ENCODE assay signal across 22 cellular contexts in genomic region chr4:156312261-156312847, GRCh38.
A peak's percentile ranks its signal among the peaks of the same experiment; 100 is the strongest.
DNase-seq lines count a peak whose midpoint lies in the region; ATAC-seq and TF ChIP-seq lines count a peak whose summit lies in the region.
"Had no signal": no experiment of that assay in that cellular context is flagged by ENCODE, and none has a peak within 500 bp of the region (broad histone marks: within the 10 kb centered on the region; RNA-seq: fewer than 3 reads in every experiment).

No MANE protein-coding gene starts in this region.

- H3K9me3 ChIP-seq in neural cell (ENCODE audit: low read length) = no peaks in the 10 kb centered on the region
- peaks cover 0 to 6% (median 0%) of the 10 kb centered on the region in 3 donors for H3K9me3 ChIP-seq in gastroesophageal sphincter
- H3K9me3 ChIP-seq in neural progenitor cell (ENCODE audit: low read depth) = no peaks in the 10 kb centered on the region
- H3K9me3 ChIP-seq: testis had no signal

- H3K4me3 ChIP-seq in GM12865 (ENCODE audit: low read depth, low read length) (no peak overlapping the region), brain microvascular endothelial cell (ENCODE audit: low read depth, low read length) (no peak overlapping the region), neural cell (ENCODE audit: low read length) (no peak overlapping the region), gastroesophageal sphincter (no peak overlapping the region), neural progenitor cell (no peak overlapping the region)
- H3K4me3 ChIP-seq: hepatocyte, testis had no signal

- H3F3A ChIP-seq in neural cell (ENCODE audit: insufficient read depth, low read length, poor library complexity, severe bottlenecking) (no peaks in the 10 kb centered on the region), neural progenitor cell (ENCODE audit: low read depth) (no peaks in the 10 kb centered on the region)

- H3K9me2 ChIP-seq in neural cell (ENCODE audit: insufficient read depth, low read length) = no peaks in the 10 kb centered on the region

- no peaks in the 10 kb centered on the region for H3K36me3 Mint-ChIP-seq in neural progenitor cell
- H3K36me3 Mint-ChIP-seq: activated CD8-positive, alpha-beta memory T cell treated with anti-CD3 and anti-CD28 coated beads, Interleukin-2, amount 10 ng/mL, durations not matched to agents 7 days and 5 days; IgD-negative memory B cell had no signal

- TF ChIP-seq CTCF in GM12865 (IDR thresholded peaks at IDR 0.05; ENCODE audit: insufficient read depth, low read depth, low read length, missing control alignments) = no peak
- TF ChIP-seq CTCF in brain microvascular endothelial cell (IDR thresholded peaks at IDR 0.05; ENCODE audit: low read depth, low read length, missing control alignments) = no peak
- TF ChIP-seq CTCF in neural cell (IDR thresholded peaks at IDR 0.05; ENCODE audit: poor library complexity, severe bottlenecking) = no peak
- no peak for TF ChIP-seq CTCF in gastroesophageal sphincter (IDR thresholded peaks at IDR 0.05)
- no peak for TF ChIP-seq CTCF in neural progenitor cell (IDR thresholded peaks at IDR 0.05)

- in situ Hi-C loops in brain microvascular endothelial cell (cut with HindIII; ENCODE audit: low pct_ligation_motif_present, low sequenced_read_pairs) = no loop called here

- no peak overlapping the region for H3K4me3 Mint-ChIP-seq in neural progenitor cell
- H3K4me3 Mint-ChIP-seq: activated CD8-positive, alpha-beta memory T cell treated with anti-CD3 and anti-CD28 coated beads, Interleukin-2, amount 10 ng/mL, durations not matched to agents 7 days and 5 days; B cell; IgD-negative memory B cell; mesothelial cell of epicardium had no signal

- no peaks in the 10 kb centered on the region for H3K27me3 Mint-ChIP-seq in neural progenitor cell (ENCODE audit: insufficient read depth, low read depth)
- H3K27me3 Mint-ChIP-seq: activated CD8-positive, alpha-beta memory T cell treated with anti-CD3 and anti-CD28 coated beads, Interleukin-2, amount 10 ng/mL, durations not matched to agents 7 days and 5 days; B cell; IgD-negative memory B cell had no signal

- H3K4me1 ChIP-seq in gastroesophageal sphincter (peaks cover 0 to 5% (median 0%) of the 10 kb centered on the region in 3 donors), neural progenitor cell (no peaks in the 10 kb centered on the region)
- H3K4me1 ChIP-seq: testis had no signal

- H3K9me3 Mint-ChIP-seq in neural progenitor cell = peaks cover 5% of the 10 kb centered on the region

- no peak for TF ChIP-seq RAD21 in neural cell (conservative IDR thresholded peaks at IDR 0.05)

- H2AFZ ChIP-seq in neural cell (ENCODE audit: low read depth, low read length) = no peak overlapping the region
- H2AFZ ChIP-seq in neural progenitor cell (replicated peaks) = no peak overlapping the region
- H2AFZ ChIP-seq: hepatocyte had no signal

- DNase-seq in GM12865 (ENCODE audit: low read depth) (peak; percentile 2), M059J (ENCODE audit: low read depth) (peak; percentile 49), brain microvascular endothelial cell (peak; percentile 42), NCI-H526 (lab: John Stamatoyannopoulos, UW) (no peak), neural progenitor cell (ENCODE audit: low spot score) (no peak)
- DNase-seq: activated CD8-positive, alpha-beta memory T cell treated with anti-CD3 and anti-CD28 coated beads, Interleukin-2, amount 10 ng/mL, durations not matched to agents 7 days and 5 days; activated effector memory CD4-positive, alpha-beta T cell treated with Interleukin-2 at 50 U/mL for 16 hours; amygdala; GDM1; H7; NCI-H1105; stimulated activated CD4-positive, alpha-beta T cell treated with anti-CD3 and anti-CD28 coated beads, Interleukin-2, amount 100 ng/mL, for 48 hours; stimulated activated CD8-positive, alpha-beta memory T cell treated with anti-CD3 and anti-CD28 coated beads, Interleukin-4, amount 100 ng/mL, for 48 hours; testis had no signal

- no peaks in the 10 kb centered on the region for H3K36me3 ChIP-seq in brain microvascular endothelial cell (replicated peaks)
- H3K36me3 ChIP-seq in neural cell (ENCODE audit: insufficient read depth, low read length) = no peaks in the 10 kb centered on the region
- H3K36me3 ChIP-seq in gastroesophageal sphincter = no peaks in the 10 kb centered on the region
- H3K36me3 ChIP-seq in neural progenitor cell = no peaks in the 10 kb centered on the region

- no peaks in the 10 kb centered on the region for H3K4me1 Mint-ChIP-seq in neural progenitor cell
- H3K4me1 Mint-ChIP-seq: activated CD8-positive, alpha-beta memory T cell treated with anti-CD3 and anti-CD28 coated beads, Interleukin-2, amount 10 ng/mL, durations not matched to agents 7 days and 5 days; B cell; IgD-negative memory B cell had no signal

- H4K20me1 ChIP-seq in neural cell (ENCODE audit: insufficient read depth) (no peaks in the 10 kb centered on the region), neural progenitor cell (ENCODE audit: low read depth) (no peaks in the 10 kb centered on the region)

- H3K4me2 ChIP-seq in neural cell (ENCODE audit: low read length) (no peak overlapping the region), neural progenitor cell (no peak overlapping the region)
- H3K4me2 ChIP-seq: hepatocyte had no signal

- ATAC-seq in gastroesophageal sphincter (no peak), HG02981 (IDR thresholded peaks at IDR 0.05; ENCODE audit: unreplicated experiment) (no peak)
- ATAC-seq: activated CD8-positive, alpha-beta memory T cell treated with anti-CD3 and anti-CD28 coated beads, Interleukin-2, amount 10 ng/mL, durations not matched to agents 7 days and 5 days; sciatic nerve had no signal

- no peaks in the 10 kb centered on the region for H3K27me3 ChIP-seq in brain microvascular endothelial cell (replicated peaks)
- no peaks in the 10 kb centered on the region for H3K27me3 ChIP-seq in neural cell (ENCODE audit: insufficient read depth, low read depth, low read length)
- H3K27me3 ChIP-seq in gastroesophageal sphincter = no peaks in the 10 kb centered on the region
- H3K27me3 ChIP-seq in neural progenitor cell = no peaks in the 10 kb centered on the region
- H3K27me3 ChIP-seq: hepatocyte, testis had no signal

- no peak for TF ChIP-seq POLR2A in gastroesophageal sphincter (IDR thresholded peaks at IDR 0.05)

- WGBS in gastroesophageal sphincter (ENCODE audit: low coverage in 1 of 2), 2 donors = 72 to 90% methylated on average over 2 to 3 of the region's 3 CpGs

- H3K27ac ChIP-seq in brain microvascular endothelial cell = no peak overlapping the region
- no peak overlapping the region for H3K27ac ChIP-seq in neural cell (ENCODE audit: low read length)
- no peak overlapping the region for H3K27ac ChIP-seq in gastroesophageal sphincter
- H3K27ac ChIP-seq in neural progenitor cell = no peak overlapping the region
- H3K27ac ChIP-seq: hepatocyte, testis had no signal

- TF ChIP-seq EP300 in neural cell (conservative IDR thresholded peaks at IDR 0.05; ENCODE audit: poor library complexity, severe bottlenecking) (no peak), gastroesophageal sphincter (IDR thresholded peaks at IDR 0.05) (no peak)

- H3K9ac ChIP-seq in neural cell (ENCODE audit: low read length) = no peak overlapping the region
- H3K9ac ChIP-seq in neural progenitor cell = no peak overlapping the region

- H3K79me2 ChIP-seq in neural cell (replicated peaks; ENCODE audit: insufficient read depth, low read length) (no peaks in the 10 kb centered on the region), neural progenitor cell (ENCODE audit: low read depth) (no peaks in the 10 kb centered on the region)
- H3K79me2 ChIP-seq: hepatocyte had no signal

- H3K27ac Mint-ChIP-seq in neural progenitor cell = no peak overlapping the region
- H3K27ac Mint-ChIP-seq: activated CD8-positive, alpha-beta memory T cell treated with anti-CD3 and anti-CD28 coated beads, Interleukin-2, amount 10 ng/mL, durations not matched to agents 7 days and 5 days; B cell; IgD-negative memory B cell; mesothelial cell of epicardium had no signal

TF ChIP-seq in neural cell, 6 proteins besides CTCF, POLR2A, EP300 and RAD21:
- TF ChIP-seq TAF1 (IDR thresholded peaks at IDR 0.05; ENCODE audit: low read depth) = no peak
- peak; percentile 20 for TF ChIP-seq POLR2AphosphoS5 (IDR thresholded peaks at IDR 0.05)

Comparison
In these comparisons a context has a peak if more than half of its experiments do, and no peak if none do; other contexts are left out.
1. DNase-seq: peak in GM12865 (single experiment), M059J (single experiment) and brain microvascular endothelial cell (single experiment); none in NCI-H526 (0 of 2) and neural progenitor cell (single experiment).